ENCODE assay signal across 22 cellular contexts in genomic region chr13:113805431-113806103, GRCh38. TPM values are rescaled to one million over a fixed set of nuclear protein-coding genes. Genes with fewer than 3 reads are reported as not detected.
DNase-seq lines count a peak whose midpoint lies in the region; ATAC-seq and TF ChIP-seq lines count a peak whose summit lies in the region.
"Had no signal": no experiment of that assay in that cellular context is flagged by ENCODE, and none has a peak within 500 bp of the region (broad histone marks: within the 10 kb centered on the region; RNA-seq: fewer than 3 reads in every experiment).

No MANE protein-coding gene starts in this region.

- no peak overlapping the region for H3K27ac Mint-ChIP-seq in CD14-positive monocyte

- H3K36me3 ChIP-seq in HEK293 (ENCODE audit: control insufficient read depth in 2 of 2, insufficient read depth in 1 of 2, low read length in 2 of 2): no peaks in the 10 kb centered on the region
- H3K36me3 ChIP-seq in A673 (ENCODE audit: insufficient read depth, low read length, poor library complexity, severe bottlenecking): no peaks in the 10 kb centered on the region
- H3K36me3 ChIP-seq: BE2C had no signal

- CTCF ChIA-PET in HEK293 (lab: Yijun Ruan, JAX) (no interaction called here), A673 (lab: Charles Lee) (no interaction called here)

- no peak overlapping the region for H3K4me3 ChIP-seq in HEK293 (ENCODE audit: low read depth, low read length)
- no peak overlapping the region for H3K4me3 ChIP-seq in right cardiac atrium (ENCODE audit: low read length)
- H3K4me3 ChIP-seq in A673 (ENCODE audit: low read depth, low read length, poor library complexity, severe bottlenecking): no peak overlapping the region
- H3K4me3 ChIP-seq: PC-9 had no signal

- no peaks in the 10 kb centered on the region for H3K9me3 ChIP-seq in HEK293 (ENCODE audit: control insufficient read depth, insufficient read depth, low read depth, low read length)
- H3K9me3 ChIP-seq in right cardiac atrium (ENCODE audit: control insufficient read depth, low read length): no peaks in the 10 kb centered on the region
- H3K9me3 ChIP-seq in A673 (ENCODE audit: low read depth, low read length, poor library complexity, severe bottlenecking): peaks cover 5% of the 10 kb centered on the region

- DNase-seq in CD14-positive monocyte (ENCODE audit: low spot score): peak; percentile 27
- peak in 2 of 3 donors; percentile 40 to 45 for DNase-seq in right cardiac atrium
- DNase-seq in posterior vena cava (ENCODE audit: low spot score): peak; percentile 48
- DNase-seq in NCI-H2196 treated with DMSO at 0.1 percent for 48 hours (lab: John Stamatoyannopoulos, UW; ENCODE audit: unreplicated experiment): no peak
- no peak for DNase-seq in NCI-H1417 treated with DMSO at 0.1 percent for 48 hours (lab: John Stamatoyannopoulos, UW)
- no peak for DNase-seq in A673 (ENCODE audit: low spot score)
- DNase-seq: BE2C, Calu3, DMS79 treated with DMSO at 0.1 percent for 48 hours, GF-D8, GOT3, HCEC 1CT, Karpas-422, NCI-H1092, NCI-H1436, NCI-H187, NCI-H2081 treated with DMSO at 0.1 percent for 48 hours, NCI-H446 treated with DMSO at 0.1 percent for 48 hours, NCI-H526, PC-9, SHP77 had no signal

- H3K4me3 Mint-ChIP-seq in CD14-positive monocyte: no peak overlapping the region

- peaks cover 0 to 4% (median 0%) of the 10 kb centered on the region in 3 donors for H3K27me3 Mint-ChIP-seq in CD14-positive monocyte (ENCODE audit: low read depth in 3 of 3)

- no peaks in the 10 kb centered on the region for H3K4me1 Mint-ChIP-seq in CD14-positive monocyte

- TF ChIP-seq CTCF in CD14-positive monocyte (IDR thresholded peaks at IDR 0.05) (no peak), HEK293 (tag by site-specific recombination; IDR thresholded peaks at IDR 0.05) (no peak), A673 (conservative IDR thresholded peaks at IDR 0.05; ENCODE audit: low read depth, low read length) (no peak)

- intact Hi-C loops in CD14-positive monocyte (cut with micrococcal nuclease): no loop called here
- intact Hi-C loops in right cardiac atrium (cut with DNase I): no loop called here
- intact Hi-C loops in posterior vena cava (cut with DNase I): no loop called here
- intact Hi-C loops in A673 (cut with micrococcal nuclease; ENCODE audit: unreplicated experiment): no loop called here

- H3K27me3 ChIP-seq in right cardiac atrium (ENCODE audit: control insufficient read depth, insufficient read depth) (no peaks in the 10 kb centered on the region), A673 (replicated peaks; ENCODE audit: insufficient read depth, low read depth, low read length, poor library complexity) (no peaks in the 10 kb centered on the region)
- H3K27me3 ChIP-seq: BE2C had no signal

- POLR2A ChIA-PET in HEK293 (lab: Yijun Ruan, JAX) (no interaction called here), A673 (lab: Charles Lee; ENCODE audit: low non-redundant PET) (no interaction called here)

- no peak for ATAC-seq in right cardiac atrium

- H3K27ac ChIP-seq in HEK293 (ENCODE audit: extremely low read depth, low read depth, low read length): no peak overlapping the region
- H3K27ac ChIP-seq in right cardiac atrium (ENCODE audit: low read length): no peak overlapping the region
- no peak overlapping the region for H3K27ac ChIP-seq in A673 (ENCODE audit: low read depth, low read length, poor library complexity, severe bottlenecking)
- H3K27ac ChIP-seq: PC-9 had no signal

- H3K4me1 ChIP-seq in HEK293 (ENCODE audit: control insufficient read depth, insufficient read depth, low read length) (no peaks in the 10 kb centered on the region), right cardiac atrium (ENCODE audit: control insufficient read depth, insufficient read depth, low read length) (peaks cover 2% of the 10 kb centered on the region), A673 (ENCODE audit: insufficient read depth, low read length, poor library complexity, severe bottlenecking) (no peaks in the 10 kb centered on the region)

- 93% methylated on average over 27 of the region's 27 CpGs for WGBS in right cardiac atrium

- H3K9me3 Mint-ChIP-seq in CD14-positive monocyte: peaks cover 32 to 61% (median 51%) of the 10 kb centered on the region in 7 donors

- BruUV-seq in A673 (replicated peaks; lab: Mats Ljungman, UMichigan): no TSS peak

- no peaks in the 10 kb centered on the region for H3K36me3 Mint-ChIP-seq in CD14-positive monocyte

TF ChIP-seq in HEK293, 187 proteins besides CTCF, POLR2A, EP300 and RAD21:
- TF ChIP-seq ZBTB17 (tag by site-specific recombination; IDR thresholded peaks at IDR 0.05) (no peak), OVOL3 (tag by site-specific recombination; IDR thresholded peaks at IDR 0.05) (no peak), TCF7L2 (IDR thresholded peaks at IDR 0.05; ENCODE audit: borderline replicate concordance, low read depth, low read length) (no peak), ZBTB11 (tag by site-specific recombination; conservative IDR thresholded peaks at IDR 0.05; ENCODE audit: low read depth) (no peak), ZFP3 (tag by site-specific recombination; IDR thresholded peaks at IDR 0.05; ENCODE audit: low read depth) (no peak), ZFHX2 (tag by site-specific recombination; conservative IDR thresholded peaks at IDR 0.05) (0 out of 2 replicates have a peak, but pooled peaks have one; percentile 20)
TF ChIP-seq in HEK293: peak in this region for 1.

RNA-seq across cellular contexts. Expression of gene TMEM255B, which starts 46.5 kb away (rescaled TPM):
- polyA plus RNA-seq in CD14-positive monocyte (1 to 10 TPM; 5.9 to 7.5 TPM), right cardiac atrium (7.8 TPM)
- total RNA-seq in right cardiac atrium (1 to 10 TPM; 6.2 to 9.9 (median 8.8) TPM), posterior vena cava (10 to 100 TPM; 20.2 to 22.9 TPM), A673 (2021) (0.06 and 0.15 TPM in 2 replicates)
- total RNA-seq: Calu3 had no signal

RNA-seq across cellular contexts. Expression of gene GAS6, which starts 58.3 kb away (rescaled TPM):
- 1 to 10 TPM; 1.8 to 1.9 TPM for polyA plus RNA-seq in CD14-positive monocyte
- total RNA-seq in right cardiac atrium: 100 to 1,000 TPM; 197 to 213 (median 202) TPM
- 273 TPM for polyA plus RNA-seq in right cardiac atrium
- total RNA-seq in posterior vena cava: 100 to 1,000 TPM; 201 to 215 TPM
- 0.67 and 0.79 TPM in 2 replicates for total RNA-seq in A673 (2021)

Comparison
In these comparisons a context has a peak if more than half of its experiments do, and no peak if none do; other contexts are left out.
1. DNase-seq: peak in CD14-positive monocyte (single experiment), right cardiac atrium (2 of 3) and posterior vena cava (single experiment); none in NCI-H2196 treated with DMSO at 0.1 percent for 48 hours (single experiment), NCI-H1417 treated with DMSO at 0.1 percent for 48 hours (single experiment) and A673 (single experiment).
2. RNA of gene GAS6, which starts 58.3 kb away (total RNA-seq): 201 to 215 TPM in posterior vena cava and 197 to 213 TPM in right cardiac atrium; 0.67 to 0.79 TPM in A673; every median in the first group is over 100 times any median in the second.